21 cellular contexts compared by ENCODE assay signal in the genomic region with DNA sequence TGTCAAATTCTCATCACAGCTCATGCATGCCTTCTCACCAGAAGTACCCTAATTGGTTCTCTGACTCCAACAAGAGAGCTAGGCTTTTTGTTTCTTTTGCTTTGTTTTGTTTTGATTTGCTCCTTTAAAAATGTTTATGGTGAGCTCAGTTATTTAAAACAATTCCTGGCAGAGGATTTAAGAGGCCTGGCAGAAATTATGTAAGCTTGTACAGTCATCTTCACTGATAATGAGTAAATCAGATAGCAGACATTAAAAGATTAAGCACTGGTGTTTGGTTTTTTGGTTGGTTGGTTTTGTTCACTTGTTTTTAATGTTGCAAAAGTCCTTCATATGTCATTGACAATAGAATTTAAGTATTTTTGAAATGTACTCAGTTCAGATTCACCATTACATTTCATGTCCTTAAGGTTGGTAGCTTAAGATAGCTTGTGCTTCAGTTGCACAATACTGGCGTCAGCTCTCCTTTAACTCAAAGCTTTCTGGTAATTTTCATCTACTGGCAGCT.
"Had no signal": no experiment of that assay in that cellular context is flagged by ENCODE, and none has a peak within 500 bp of the region (broad histone marks: within the 10 kb centered on the region; RNA-seq: fewer than 3 reads in every experiment).

No MANE protein-coding gene starts in this region.

- H3K27ac ChIP-seq: esophagus muscularis mucosa, left ventricle myocardium inferior, right atrium auricular region, skin epidermis, vagina, WERI-Rb-1 had no signal

- ATAC-seq: activated T-helper 17 cell treated with anti-CD3 and anti-CD28 coated beads, Interleukin-2, amount 50 U/mL, for 72 hours had no signal

- FAIRE-seq: frontal cortex had no signal

- H3K4me3 ChIP-seq: esophagus muscularis mucosa, left ventricle myocardium inferior, right atrium auricular region, skin epidermis, vagina had no signal

- H3K4me1 ChIP-seq: vagina had no signal

- H3K27me3 ChIP-seq: esophagus muscularis mucosa, right atrium auricular region, vagina had no signal

- DNase-seq: activated CD4-positive, alpha-beta T cell treated with anti-CD3 and anti-CD28 coated beads for 1 hour; activated CD4-positive, alpha-beta T cell treated with anti-CD3 and anti-CD28 coated beads, Interleukin-2, amount 50 U/mL, for 4 hours; activated naive CD4-positive, alpha-beta T cell; activated naive CD8-positive, alpha-beta T cell treated with anti-CD3 and anti-CD28 coated beads, Interleukin-2, amount 10 ng/mL, durations not matched to agents 7 days and 5 days; anterior cingulate cortex; cortex of kidney; effector CD4-positive, alpha-beta T cell; left ventricle myocardium inferior; occipital lobe; stimulated activated CD4-positive, alpha-beta T cell treated with anti-CD3 and anti-CD28 coated beads, Interleukin-15, amount 100 ng/mL, for 24 hours; stimulated activated CD4-positive, alpha-beta T cell treated with anti-CD3 and anti-CD28 coated beads, Interleukin-2, amount 100 ng/mL, for 48 hours; SW 1271; T-helper 2 cell; trophoblast cell; WERI-Rb-1 had no signal

- H3K36me3 ChIP-seq: esophagus muscularis mucosa, left ventricle myocardium inferior, right atrium auricular region, vagina, WERI-Rb-1 had no signal

- H3K9me3 ChIP-seq: esophagus muscularis mucosa, left ventricle myocardium inferior, right atrium auricular region, vagina had no signal
